In genomic region chrX:13366698-13367097, GRCh38 we compare ENCODE assay signal across 11 cellular contexts. TPM values are rescaled to one million over a fixed set of nuclear protein-coding genes. Genes with fewer than 3 reads are reported as not detected.
"Had no signal": no experiment of that assay in that cellular context is flagged by ENCODE, and none has a peak within 500 bp of the region (broad histone marks: within the 10 kb centered on the region; RNA-seq: fewer than 3 reads in every experiment).

No MANE protein-coding gene starts in this region.

- H3K4me3 ChIP-seq: GM23248, HAP-1 had no signal

- H3K9me3 ChIP-seq: HAP-1 had no signal

- H3K36me3 Mint-ChIP-seq: IgD-negative memory B cell had no signal

- DNase-seq: GM23248, GOT3, H7, HFFc6 had no signal

- H3K27ac ChIP-seq: GM23248, HL-60 had no signal

- H3K4me3 Mint-ChIP-seq: HFFc6 had no signal

- H3K27me3 Mint-ChIP-seq: IgD-negative memory B cell had no signal

- H3K9ac ChIP-seq: GM23248 had no signal

- H2AFZ ChIP-seq: GM23248 had no signal

- H3K27ac Mint-ChIP-seq: HFFc6 had no signal

- H3K9me3 Mint-ChIP-seq: HFFc6 had no signal

- ATAC-seq: HCT116, HepG2 had no signal

- H3K36me3 ChIP-seq: HAP-1 had no signal

RNA-seq across cellular contexts. Expression of gene ATXN3L, which starts 46.8 kb away (rescaled TPM):
- total RNA-seq: GM23248, H4, H7, HepG2, HFFc6, HT1080 had no signal
- polyA plus RNA-seq: GM23248, HepG2, IgD-negative memory B cell had no signal
